8 cellular contexts compared by ENCODE assay signal in the genomic region with DNA sequence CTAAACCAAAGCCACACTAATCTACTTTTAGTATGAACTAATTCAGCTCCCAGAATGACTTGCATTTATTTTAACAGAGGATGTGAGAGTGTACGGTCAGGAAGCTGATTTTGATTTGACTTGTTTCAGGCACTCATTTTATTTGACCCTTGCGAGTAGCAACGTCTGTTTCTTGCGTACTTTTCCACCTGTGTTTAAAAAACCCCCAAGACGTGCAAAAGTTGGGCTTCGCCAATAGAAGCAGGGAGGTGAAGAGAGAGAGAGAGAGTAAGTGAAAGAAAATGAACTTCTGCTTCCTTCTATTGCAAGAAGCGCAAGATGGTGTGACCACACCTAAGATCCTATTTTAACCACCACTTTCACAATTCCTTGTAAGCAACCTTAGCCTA. TPM values are rescaled to one million over a fixed set of nuclear protein-coding genes. Genes with fewer than 3 reads are reported as not detected.
DNase-seq lines count a peak whose midpoint lies in the region; ATAC-seq and TF ChIP-seq lines count a peak whose summit lies in the region.
"Had no signal": no experiment of that assay in that cellular context is flagged by ENCODE, and none has a peak within 500 bp of the region (broad histone marks: within the 10 kb centered on the region; RNA-seq: fewer than 3 reads in every experiment).

No MANE protein-coding gene starts in this region.

- H2AK5ac ChIP-seq in trophoblast cell (ENCODE audit: low read length) = no peak overlapping the region

- H3K14ac ChIP-seq in trophoblast cell (ENCODE audit: low read length) = no peak overlapping the region

- no peak overlapping the region for H4K91ac ChIP-seq in trophoblast cell (ENCODE audit: low read depth, low read length)

- WGBS in sigmoid colon, 2 donors = 44 to 75% methylated on average over 7 of the region's 7 CpGs
- WGBS in trophoblast cell (ENCODE audit: extremely low coverage, insufficient coverage, insufficient read length) = no CpG with 5 or more reads among the region's 7 CpGs

- DNase-seq in NCI-H82 treated with DMSO at 0.1 percent for 48 hours (lab: John Stamatoyannopoulos, UW; ENCODE audit: unreplicated experiment) (peak; percentile 56), sigmoid colon (peak; percentile 12), trophoblast cell (no peak), amniotic stem cell (lab: John Stamatoyannopoulos, UW) (no peak), NCI-H128 (lab: John Stamatoyannopoulos, UW; ENCODE audit: unreplicated experiment) (no peak)

- no peak overlapping the region for H3K4me2 ChIP-seq in trophoblast cell (ENCODE audit: low read length)

- no peak overlapping the region for H4K12ac ChIP-seq in trophoblast cell (ENCODE audit: low read depth, low read length)

- no peaks in the 10 kb centered on the region for H3K9me3 ChIP-seq in sigmoid colon
- no peaks in the 10 kb centered on the region for H3K9me3 ChIP-seq in trophoblast cell (ENCODE audit: insufficient read depth, low read depth, low read length)

- H3K27ac ChIP-seq in sigmoid colon (no peak overlapping the region), trophoblast cell (ENCODE audit: low read depth, low read length) (no peak overlapping the region)

- no peak overlapping the region for H2BK12ac ChIP-seq in trophoblast cell (ENCODE audit: low read length)

- H3K27me3 ChIP-seq in sigmoid colon (no peaks in the 10 kb centered on the region), trophoblast cell (ENCODE audit: insufficient read depth, low read length) (no peaks in the 10 kb centered on the region)

- H2BK5ac ChIP-seq in trophoblast cell (ENCODE audit: low read depth, low read length, poor library complexity) = no peak overlapping the region

- H2BK120ac ChIP-seq in trophoblast cell (ENCODE audit: insufficient read depth, low read length, poor library complexity) = no peak overlapping the region

- H4K8ac ChIP-seq in trophoblast cell (ENCODE audit: low read depth, low read length) = no peak overlapping the region

- H3K4ac ChIP-seq in trophoblast cell (ENCODE audit: low read depth, low read length) = no peak overlapping the region

- H3K23ac ChIP-seq in trophoblast cell (ENCODE audit: low read length) = no peak overlapping the region

- no peak for TF ChIP-seq CTCF in sigmoid colon (IDR thresholded peaks at IDR 0.05)

- no peaks in the 10 kb centered on the region for H3K36me3 ChIP-seq in sigmoid colon
- H3K36me3 ChIP-seq in trophoblast cell (ENCODE audit: control insufficient read depth in 1 of 2, insufficient read depth in 2 of 2, low read length in 2 of 2) = no peaks in the 10 kb centered on the region

- no peak overlapping the region for H3K9ac ChIP-seq in trophoblast cell (ENCODE audit: low read length)

- no peaks in the 10 kb centered on the region for H3K79me2 ChIP-seq in trophoblast cell (ENCODE audit: control insufficient read depth, insufficient read depth, low read length, poor library complexity)

- TF ChIP-seq EP300 in sigmoid colon (IDR thresholded peaks at IDR 0.05) = no peak

- no peak for TF ChIP-seq POLR2A in sigmoid colon (IDR thresholded peaks at IDR 0.05)

- no peak overlapping the region for H2AFZ ChIP-seq in trophoblast cell (ENCODE audit: insufficient read depth, low read length, poor library complexity)

- H3K18ac ChIP-seq in trophoblast cell (ENCODE audit: low read length) = no peak overlapping the region

- ATAC-seq in GM19043 (IDR thresholded peaks at IDR 0.05; ENCODE audit: low read depth, unreplicated experiment) (peak; percentile 49), HG02852 (IDR thresholded peaks at IDR 0.05; ENCODE audit: unreplicated experiment) (peak; percentile 48)
- ATAC-seq: WTC11 had no signal

- H3K4me3 ChIP-seq in sigmoid colon (no peak overlapping the region), trophoblast cell (ENCODE audit: low read depth, low read length) (no peak overlapping the region)

- intact Hi-C loops in sigmoid colon (cut with DNase I) = no loop called here

- no peaks in the 10 kb centered on the region for H3K79me1 ChIP-seq in trophoblast cell (ENCODE audit: low read length)

- H3K4me1 ChIP-seq in sigmoid colon = no peaks in the 10 kb centered on the region
- no peaks in the 10 kb centered on the region for H3K4me1 ChIP-seq in trophoblast cell (ENCODE audit: control insufficient read depth in 1 of 2, insufficient read depth in 2 of 2, low read length in 2 of 2)

RNA-seq across cellular contexts. Expression of gene SLC15A4, which starts 6.7 kb away (rescaled TPM):
- 10 to 100 TPM; 19.4 to 42.0 (median 24.2) TPM for total RNA-seq in sigmoid colon
- polyA plus RNA-seq in sigmoid colon = 10 to 100 TPM in 1 of 3 donors, 1 to 10 TPM in 2; 3.6 to 14.0 (median 3.7) TPM
- polyA plus RNA-seq in trophoblast cell (2013) = 13.3 and 13.4 TPM in 2 replicates

RNA-seq across cellular contexts. Expression of gene GLT1D1, which starts 22.8 kb away (rescaled TPM):
- under 1 TPM; 0.28 to 0.95 (median 0.43) TPM for total RNA-seq in sigmoid colon
- under 1 TPM; 0.23 to 0.60 (median 0.50) TPM for polyA plus RNA-seq in sigmoid colon
- polyA plus RNA-seq in trophoblast cell (2013) = 0.08 and 0.10 TPM in 2 replicates

Comparison
In these comparisons a context has a peak if more than half of its experiments do, and no peak if none do; other contexts are left out.
1. DNase-seq: peak in NCI-H82 treated with DMSO at 0.1 percent for 48 hours (single experiment) and sigmoid colon (single experiment); none in trophoblast cell (0 of 2), amniotic stem cell (single experiment) and NCI-H128 (single experiment).